ENCODE assay signal across 16 cellular contexts in the genomic region with DNA sequence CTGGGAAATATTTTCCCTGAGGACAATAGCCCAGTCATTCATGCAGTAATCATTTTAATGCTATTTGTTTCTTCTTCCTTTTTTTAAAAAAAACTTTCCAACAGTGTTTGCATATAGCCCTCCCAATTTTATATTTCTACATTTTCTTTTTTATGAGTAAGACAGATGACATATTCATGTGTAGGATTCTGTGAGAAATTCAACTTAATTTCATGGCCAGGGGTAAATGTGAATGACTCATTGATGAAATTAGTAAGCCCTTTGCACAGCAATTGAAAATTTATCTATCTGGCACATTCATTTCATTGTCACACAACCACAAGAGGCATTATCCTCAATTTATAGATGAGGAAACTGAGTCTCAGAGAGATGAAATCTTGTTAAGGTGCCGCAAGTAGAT. TPM values are rescaled to one million over a fixed set of nuclear protein-coding genes. Genes with fewer than 3 reads are reported as not detected.
A peak's percentile ranks its signal among the peaks of the same experiment; 100 is the strongest.
DNase-seq lines count a peak whose midpoint lies in the region; ATAC-seq, FAIRE-seq and TF ChIP-seq lines count a peak whose summit lies in the region.
"Had no signal": no experiment of that assay in that cellular context is flagged by ENCODE, and none has a peak within 500 bp of the region (broad histone marks: within the 10 kb centered on the region; RNA-seq: fewer than 3 reads in every experiment).

No MANE protein-coding gene starts in this region.

- H3K9ac ChIP-seq in GM23248 (no peak overlapping the region), PC-3 (ENCODE audit: low read length) (no peak overlapping the region), endothelial cell of umbilical vein (replicated peaks; ENCODE audit: extremely low read depth, insufficient read depth, low read length) (no peak overlapping the region)

- H3K4me2 ChIP-seq in GM23248 (ENCODE audit: unreplicated experiment): peak overlapping the region; percentile 16
- peak overlapping the region; percentile 9; the same call in 1 of the 2 replicates for H3K4me2 ChIP-seq in PC-3 (ENCODE audit: low read length)
- H3K4me2 ChIP-seq in endothelial cell of umbilical vein (ENCODE audit: insufficient read depth, low read length): no peak overlapping the region

- H3K4me3 ChIP-seq in GM23248: no peak overlapping the region
- H3K4me3 ChIP-seq in PC-3 (ENCODE audit: low read length): no peak overlapping the region
- H3K4me3 ChIP-seq in endothelial cell of umbilical vein (replicated peaks in 1 of 3; ENCODE audit: insufficient read depth in 1 of 3, low read depth in 1 of 3, low read length in 3 of 3): no peak overlapping the region
- no peak overlapping the region for H3K4me3 ChIP-seq in sigmoid colon
- H3K4me3 ChIP-seq: SJSA1 had no signal

- intact Hi-C loops in PC-3 (cut with micrococcal nuclease) (no loop called here), endothelial cell of umbilical vein (cut with micrococcal nuclease) (no loop called here), sigmoid colon (cut with DNase I) (no loop called here)

- TF ChIP-seq POLR2A in endothelial cell of umbilical vein (IDR thresholded peaks at IDR 0.05; ENCODE audit: low read depth, low read length) (no peak), sigmoid colon (IDR thresholded peaks at IDR 0.05) (no peak)

- no peak for TF ChIP-seq EP300 in sigmoid colon (IDR thresholded peaks at IDR 0.05)

- H2AFZ ChIP-seq in GM23248: no peak overlapping the region
- H2AFZ ChIP-seq in PC-3 (ENCODE audit: low read length): no peak overlapping the region
- H2AFZ ChIP-seq in endothelial cell of umbilical vein (ENCODE audit: low read depth, low read length): no peak overlapping the region

- TF ChIP-seq CTCF in PC-3 (conservative IDR thresholded peaks at IDR 0.05; ENCODE audit: low read depth, low read length): no peak
- no peak for TF ChIP-seq CTCF in endothelial cell of umbilical vein (IDR thresholded peaks at IDR 0.05; ENCODE audit: extremely low read depth in 1 of 2, insufficient read depth in 1 of 2, low read depth in 1 of 2, low read length in 2 of 2)
- TF ChIP-seq CTCF in sigmoid colon (IDR thresholded peaks at IDR 0.05): no peak

- no TSS peak for BruUV-seq in PC-3 (replicated peaks; lab: Mats Ljungman, UMichigan)
- BruUV-seq in endothelial cell of umbilical vein (replicated peaks; lab: Mats Ljungman, UMichigan): no TSS peak

- H3K27me3 ChIP-seq in GM23248 (replicated peaks; ENCODE audit: insufficient read depth) (no peaks in the 10 kb centered on the region), PC-3 (ENCODE audit: low read length) (no peaks in the 10 kb centered on the region), endothelial cell of umbilical vein (ENCODE audit: control insufficient read depth in 2 of 2, insufficient read depth in 2 of 2, low read length in 2 of 2) (no peaks in the 10 kb centered on the region), sigmoid colon (no peaks in the 10 kb centered on the region)
- H3K27me3 ChIP-seq: SJSA1 had no signal

- in situ Hi-C loops in GM23248 (cut with MboI): no loop called here

- H3F3A ChIP-seq in GM23248 (ENCODE audit: insufficient read depth) (no peaks in the 10 kb centered on the region), PC-3 (ENCODE audit: low read length, unreplicated experiment) (no peaks in the 10 kb centered on the region)

- no peaks in the 10 kb centered on the region for H4K20me1 ChIP-seq in GM23248 (ENCODE audit: insufficient read depth)
- H4K20me1 ChIP-seq in PC-3 (ENCODE audit: low read length): no peaks in the 10 kb centered on the region
- no peaks in the 10 kb centered on the region for H4K20me1 ChIP-seq in endothelial cell of umbilical vein (replicated peaks; ENCODE audit: control insufficient read depth, extremely low read depth, insufficient read depth, low read length)

- H3K9me2 ChIP-seq in GM23248 (ENCODE audit: insufficient read depth) (no peaks in the 10 kb centered on the region), PC-3 (replicated peaks; ENCODE audit: low read length) (no peaks in the 10 kb centered on the region)

- CTCF ChIA-PET in PC-3 (lab: Charles Lee): no interaction called here
- CTCF ChIA-PET in endothelial cell of umbilical vein (lab: Charles Lee): interaction anchor here (1.0 kb wide), 1 partner anchor 11 kb away, joined by 3 read pairs; no protein-coding TSS in a partner anchor

- ATAC-seq in PC-3: peak; percentile 45

- DNase-seq in EL (peak; percentile 44), GM23248 (peak; percentile 61), PC-3 (peak; percentile 43), endothelial cell of umbilical vein (ENCODE audit: low read depth, low spot score) (no peak), sigmoid colon (no peak), Ammon's horn (ENCODE audit: low spot score) (no peak), hippocampal formation (lab: John Stamatoyannopoulos, UW) (no peak)
- no peak for DNase-seq in stimulated activated CD8-positive, alpha-beta memory T cell treated with anti-CD3 and anti-CD28 coated beads, Interleukin-4, amount 100 ng/mL, for 48 hours
- DNase-seq: CD8-positive, alpha-beta memory T cell; HCEC 1CT; KBM-7; NCI-H1417; NCI-H187 treated with DMSO at 0.1 percent for 48 hours; NCI-H524 had no signal

- no peaks in the 10 kb centered on the region for H3K36me3 ChIP-seq in GM23248 (ENCODE audit: low read depth)
- H3K36me3 ChIP-seq in PC-3 (ENCODE audit: low read depth, low read length): no peaks in the 10 kb centered on the region
- no peaks in the 10 kb centered on the region for H3K36me3 ChIP-seq in endothelial cell of umbilical vein (ENCODE audit: control insufficient read depth in 2 of 2, extremely low read depth in 1 of 2, insufficient read depth in 2 of 2, low read length in 2 of 2)
- no peaks in the 10 kb centered on the region for H3K36me3 ChIP-seq in sigmoid colon
- H3K36me3 ChIP-seq: SJSA1 had no signal

- H3K4me1 ChIP-seq in GM23248 (ENCODE audit: insufficient read depth) (peaks cover 11% of the 10 kb centered on the region), PC-3 (ENCODE audit: insufficient read depth, low read length) (peaks cover 6% of the 10 kb centered on the region; the same call in 1 of the 2 replicates), endothelial cell of umbilical vein (ENCODE audit: control insufficient read depth, extremely low read depth, insufficient read depth, low read length) (no peaks in the 10 kb centered on the region), sigmoid colon (no peaks in the 10 kb centered on the region)

- POLR2A ChIA-PET in PC-3 (lab: Charles Lee; ENCODE audit: unreplicated experiment) (no interaction called here), endothelial cell of umbilical vein (lab: Charles Lee) (no interaction called here)

- 38 to 43% methylated on average over 1 of the region's 1 CpG for WGBS in GM23248 (ENCODE audit: low coverage in 1 of 2, low lambda C conversion rate in 2 of 2, missing lambda C conversion rate in 2 of 2), 2 experiments
- 82 to 96% methylated on average over 1 of the region's 1 CpG for WGBS in sigmoid colon, 2 donors

- no peaks in the 10 kb centered on the region for H3K9me1 ChIP-seq in endothelial cell of umbilical vein (replicated peaks; ENCODE audit: control insufficient read depth, extremely low read depth, insufficient read depth, low read length)

- H3K9me3 ChIP-seq in GM23248 (ENCODE audit: low read depth) (no peaks in the 10 kb centered on the region), PC-3 (ENCODE audit: low read length) (no peaks in the 10 kb centered on the region), endothelial cell of umbilical vein (replicated peaks; ENCODE audit: control insufficient read depth, insufficient read depth, low read length) (no peaks in the 10 kb centered on the region), sigmoid colon (no peaks in the 10 kb centered on the region)
- H3K9me3 ChIP-seq: SJSA1 had no signal

- no peaks in the 10 kb centered on the region for H3K79me2 ChIP-seq in GM23248 (ENCODE audit: insufficient read depth)
- no peaks in the 10 kb centered on the region for H3K79me2 ChIP-seq in PC-3 (ENCODE audit: low read length)
- H3K79me2 ChIP-seq in endothelial cell of umbilical vein (ENCODE audit: control insufficient read depth, insufficient read depth, low read length): no peaks in the 10 kb centered on the region

- FAIRE-seq in endothelial cell of umbilical vein (lab: Jason Lieb, UNC): no peak
- FAIRE-seq: D721Med had no signal

- dilution Hi-C loops in endothelial cell of umbilical vein (cut with MboI; ENCODE audit: extremely low pct_ligation_motif_present, low sequenced_read_pairs): no loop called here

- H3K27ac ChIP-seq in GM23248 (no peak overlapping the region), PC-3 (ENCODE audit: low read length) (peak overlapping the region; percentile 29), endothelial cell of umbilical vein (ENCODE audit: insufficient read depth, low read depth, low read length) (no peak overlapping the region), sigmoid colon (no peak overlapping the region)
- H3K27ac ChIP-seq: SJSA1 had no signal

RNA-seq across cellular contexts. Expression of a gene that starts 13.7 kb away (rescaled TPM):
- total RNA-seq in GM23248 (2014; rRNA removed; shearing (Covaris generic)): 24.3 and 35.6 TPM in 2 replicates
- polyA plus RNA-seq in GM23248 (2016; fragmentation: Nextera tagmentation; extraction: Ambion mirVana) (53.0 and 53.7 TPM in 2 replicates), endothelial cell of umbilical vein (6.8 and 10.2 TPM in 2 replicates), sigmoid colon (10 to 100 TPM; 44.8 to 99.1 (median 94.8) TPM)
- total RNA-seq in PC-3 (2014; rRNA removed) (21.3 and 27.0 TPM in 2 replicates), endothelial cell of umbilical vein (18.1 and 19.2 TPM in 2 replicates), sigmoid colon (10 to 100 TPM; 33.8 to 46.7 (median 40.8) TPM)
- polyA plus RNA-seq in endothelial cell of umbilical vein (2011; cell fraction: cytosol; rRNA removed): 14.1 and 15.0 TPM in 2 replicates
- polyA plus RNA-seq in endothelial cell of umbilical vein (2011; cell fraction: nucleus; rRNA removed): 4.7 and 5.9 TPM in 2 replicates
- polyA plus RNA-seq in endothelial cell of umbilical vein (2012): 11.6 and 15.0 TPM in 2 replicates
- 1.5 and 2.1 TPM in 2 replicates for polyA minus RNA-seq in endothelial cell of umbilical vein
- polyA minus RNA-seq in endothelial cell of umbilical vein (2011; cell fraction: cytosol; rRNA and poly(A)+ RNA removed): 5.8 TPM
- 1.9 and 4.0 TPM in 2 replicates for polyA minus RNA-seq in endothelial cell of umbilical vein (2011; cell fraction: nucleus; rRNA and poly(A)+ RNA removed)

RNA-seq across cellular contexts. Expression of a gene that starts 37.5 kb away (rescaled TPM):
- total RNA-seq in GM23248 (2014; rRNA removed; shearing (Covaris generic)): 62.8 and 101 TPM in 2 replicates
- 23.1 and 24.5 TPM in 2 replicates for polyA plus RNA-seq in GM23248 (2016; fragmentation: Nextera tagmentation; extraction: Ambion mirVana)
- 31.9 and 36.1 TPM in 2 replicates for total RNA-seq in PC-3 (2014; rRNA removed)
- 91.1 and 122 TPM in 2 replicates for total RNA-seq in endothelial cell of umbilical vein
- 47.7 and 53.4 TPM in 2 replicates for polyA plus RNA-seq in endothelial cell of umbilical vein
- 42.6 and 50.0 TPM in 2 replicates for polyA plus RNA-seq in endothelial cell of umbilical vein (2011; cell fraction: cytosol; rRNA removed)
- polyA plus RNA-seq in endothelial cell of umbilical vein (2011; cell fraction: nucleus; rRNA removed): 67.9 and 78.6 TPM in 2 replicates
- 61.5 and 69.0 TPM in 2 replicates for polyA plus RNA-seq in endothelial cell of umbilical vein (2012)
- polyA minus RNA-seq in endothelial cell of umbilical vein: 132 and 170 TPM in 2 replicates
- polyA minus RNA-seq in endothelial cell of umbilical vein (2011; cell fraction: cytosol; rRNA and poly(A)+ RNA removed): 10.4 TPM
- 124 and 188 TPM in 2 replicates for polyA minus RNA-seq in endothelial cell of umbilical vein (2011; cell fraction: nucleus; rRNA and poly(A)+ RNA removed)
- 1 to 10 TPM; 3.5 to 8.1 (median 4.5) TPM for total RNA-seq in sigmoid colon
- polyA plus RNA-seq in sigmoid colon: 10 to 100 TPM; 22.2 to 65.6 (median 26.1) TPM

Comparison
In these comparisons a context has a peak if more than half of its experiments do, and no peak if none do; other contexts are left out.
1. DNase-seq: peak in EL (single experiment), GM23248 (single experiment) and PC-3 (single experiment); none in endothelial cell of umbilical vein (single experiment), sigmoid colon (single experiment), Ammon's horn (single experiment), hippocampal formation (0 of 2) and stimulated activated CD8-positive, alpha-beta memory T cell treated with anti-CD3 and anti-CD28 coated beads, Interleukin-4, amount 100 ng/mL, for 48 hours (single experiment).